Comparison of ENCODE assay signal across 8 cellular contexts in genomic region chr15:90265271-90266060, GRCh38. TPM values are rescaled to one million over a fixed set of nuclear protein-coding genes. Genes with fewer than 3 reads are reported as not detected.
DNase-seq lines count a peak whose midpoint lies in the region; ATAC-seq and FAIRE-seq lines count a peak whose summit lies in the region.

Gene NGRN (plus strand): TSS chr15:90265672. CDS start chr15:90265713, 41 bp downstream.

- FAIRE-seq in GM18507 (lab: Jason Lieb, UNC): peak; percentile 92
- peak; percentile 86 for FAIRE-seq in urothelium cell line (lab: Jason Lieb, UNC)

- ATAC-seq in HG02973 (IDR thresholded peaks at IDR 0.05; ENCODE audit: unreplicated experiment): peak; percentile 85
- peak; percentile 96 to 97 for ATAC-seq in right cardiac atrium

- DNase-seq in GM18507 (ENCODE audit: extremely low spot score, insufficient read length, low read depth) (peak; percentile 70), NCI-H1930 (lab: John Stamatoyannopoulos, UW) (peak; percentile 62 to 63), anterior cingulate cortex (lab: John Stamatoyannopoulos, UW) (peak; percentile 57 to 97 (median 89)), right cardiac atrium (peak; percentile 92 to 96 (median 95)), pulmonary artery endothelial cell (ENCODE audit: low read depth, low spot score) (peak; percentile 79), urothelium cell line (ENCODE audit: low spot score) (peak; percentile 91)

- H3K4me3 ChIP-seq in right cardiac atrium (ENCODE audit: low read length): peak within 1 kb of the TSS; percentile 75

- WGBS in right cardiac atrium: under 1% methylated on average over 59 of the region's 59 CpGs

- no peaks in the 10 kb centered on the region for H3K27me3 ChIP-seq in right cardiac atrium (ENCODE audit: control insufficient read depth, insufficient read depth)

- no peaks in the 10 kb centered on the region for H3K9me3 ChIP-seq in right cardiac atrium (ENCODE audit: control insufficient read depth, low read length)

- H3K4me1 ChIP-seq in right cardiac atrium (ENCODE audit: control insufficient read depth, insufficient read depth, low read length): peaks cover 9% of the 10 kb centered on the region

- H3K27ac ChIP-seq in right cardiac atrium (ENCODE audit: low read length): peak within 1 kb of the TSS; percentile 81

- intact Hi-C loops in T-helper 2 cell treated with Interferon-gamma antibody and Interleukin-4, amounts not matched to agents 100 ng/mL and 5 ng/mL, for 36 hours (cut with micrococcal nuclease): loop anchor here (1.0 to 5.0 kb wide), 3 partner anchors 17 to 168 kb away; partner anchors contain the start of genes GDPGP1 and TTLL13
- intact Hi-C loops in right cardiac atrium (cut with DNase I): no loop called here

RNA-seq across cellular contexts. Expression of gene NGRN, which starts in this region (rescaled TPM):
- 30.0 and 31.8 TPM in 2 replicates for total RNA-seq in T-helper 2 cell treated with Interferon-gamma antibody and Interleukin-4, amounts not matched to agents 100 ng/mL and 5 ng/mL, for 36 hours
- total RNA-seq in right cardiac atrium (100 to 1,000 TPM; 135 to 159 (median 154) TPM), pulmonary artery endothelial cell (53.4 and 87.3 TPM in 2 replicates)
- 163 TPM for polyA plus RNA-seq in right cardiac atrium

Comparison
In these comparisons a context has a peak if more than half of its experiments do, and no peak if none do; other contexts are left out.
1. Peak in every context shown above with its lines: DNase-seq, ATAC-seq, H3K4me3 ChIP-seq and H3K27ac ChIP-seq.